Comparison of ENCODE assay signal across 2 cellular contexts in the genomic region with DNA sequence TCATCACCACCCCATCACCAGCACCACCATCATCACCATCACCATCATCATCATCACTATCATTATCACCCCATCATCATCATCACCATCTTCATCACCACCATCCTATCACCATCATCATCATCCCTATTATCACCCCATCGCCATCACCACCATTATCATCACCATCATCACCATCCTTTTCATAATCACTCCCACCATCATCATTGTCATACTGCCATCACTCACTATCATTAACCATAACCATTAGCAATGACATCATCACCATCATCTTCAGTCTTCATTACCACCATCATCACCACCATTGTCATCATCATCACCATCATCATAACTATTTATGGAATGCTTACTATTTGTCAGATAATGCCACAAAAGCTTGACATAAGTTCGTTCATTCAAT.
TF ChIP-seq lines count a peak whose summit lies in the region.

No MANE protein-coding gene starts in this region.

TF ChIP-seq in IMR-90, 13 proteins besides CTCF, POLR2A, EP300 and RAD21:
- no peak for TF ChIP-seq MAZ (IDR thresholded peaks at IDR 0.05; ENCODE audit: borderline replicate concordance, low read depth, low read length)
- no peak for TF ChIP-seq MXI1 (IDR thresholded peaks at IDR 0.05; ENCODE audit: borderline replicate concordance, low read depth, low read length)
- TF ChIP-seq, protein P1, sequence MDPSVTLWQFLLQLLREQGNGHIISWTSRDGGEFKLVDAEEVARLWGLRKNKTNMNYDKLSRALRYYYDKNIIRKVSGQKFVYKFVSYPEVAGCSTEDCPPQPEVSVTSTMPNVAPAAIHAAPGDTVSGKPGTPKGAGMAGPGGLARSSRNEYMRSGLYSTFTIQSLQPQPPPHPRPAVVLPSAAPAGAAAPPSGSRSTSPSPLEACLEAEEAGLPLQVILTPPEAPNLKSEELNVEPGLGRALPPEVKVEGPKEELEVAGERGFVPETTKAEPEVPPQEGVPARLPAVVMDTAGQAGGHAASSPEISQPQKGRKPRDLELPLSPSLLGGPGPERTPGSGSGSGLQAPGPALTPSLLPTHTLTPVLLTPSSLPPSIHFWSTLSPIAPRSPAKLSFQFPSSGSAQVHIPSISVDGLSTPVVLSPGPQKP (IDR thresholded peaks at IDR 0.05; ENCODE audit: borderline replicate concordance, low read depth, low read length) = no peak
- TF ChIP-seq CEBPB (IDR thresholded peaks at IDR 0.05; ENCODE audit: low read depth, low read length) = no peak
- TF ChIP-seq BHLHE40 (IDR thresholded peaks at IDR 0.05; ENCODE audit: low read depth, low read length) = no peak
- TF ChIP-seq MAFK (IDR thresholded peaks at IDR 0.05; ENCODE audit: low read depth, low read length) = no peak
- no peak for TF ChIP-seq NFE2L2 (IDR thresholded peaks at IDR 0.05; ENCODE audit: low read depth, low read length)
- no peak for TF ChIP-seq FOS (IDR thresholded peaks at IDR 0.05; ENCODE audit: low read depth, low read length)
- no peak for TF ChIP-seq SMC3 (IDR thresholded peaks at IDR 0.05; ENCODE audit: low read depth, low read length)
- TF ChIP-seq RFX5 (IDR thresholded peaks at IDR 0.05; ENCODE audit: low read depth, low read length) = no peak
- no peak for TF ChIP-seq RCOR1 (IDR thresholded peaks at IDR 0.05; ENCODE audit: insufficient replicate concordance, low read length)
- TF ChIP-seq, protein P2, sequence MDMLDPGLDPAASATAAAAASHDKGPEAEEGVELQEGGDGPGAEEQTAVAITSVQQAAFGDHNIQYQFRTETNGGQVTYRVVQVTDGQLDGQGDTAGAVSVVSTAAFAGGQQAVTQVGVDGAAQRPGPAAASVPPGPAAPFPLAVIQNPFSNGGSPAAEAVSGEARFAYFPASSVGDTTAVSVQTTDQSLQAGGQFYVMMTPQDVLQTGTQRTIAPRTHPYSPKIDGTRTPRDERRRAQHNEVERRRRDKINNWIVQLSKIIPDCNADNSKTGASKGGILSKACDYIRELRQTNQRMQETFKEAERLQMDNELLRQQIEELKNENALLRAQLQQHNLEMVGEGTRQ (IDR thresholded peaks at IDR 0.05; ENCODE audit: low read depth, low read length) = no peak
- no peak for TF ChIP-seq CHD1 (IDR thresholded peaks at IDR 0.05; ENCODE audit: low read depth, low read length)

TF ChIP-seq in K562, 482 proteins besides CTCF, POLR2A, EP300 and RAD21:
- TF ChIP-seq KDM1A (IDR thresholded peaks at IDR 0.05) (0 out of 4 replicates have a peak, but pooled peaks of 1 of the 2 experiments have one; percentile 27), SP1 (CRISPR knock-in tag; IDR thresholded peaks at IDR 0.05) (no peak)
- TF ChIP-seq, protein P3, sequence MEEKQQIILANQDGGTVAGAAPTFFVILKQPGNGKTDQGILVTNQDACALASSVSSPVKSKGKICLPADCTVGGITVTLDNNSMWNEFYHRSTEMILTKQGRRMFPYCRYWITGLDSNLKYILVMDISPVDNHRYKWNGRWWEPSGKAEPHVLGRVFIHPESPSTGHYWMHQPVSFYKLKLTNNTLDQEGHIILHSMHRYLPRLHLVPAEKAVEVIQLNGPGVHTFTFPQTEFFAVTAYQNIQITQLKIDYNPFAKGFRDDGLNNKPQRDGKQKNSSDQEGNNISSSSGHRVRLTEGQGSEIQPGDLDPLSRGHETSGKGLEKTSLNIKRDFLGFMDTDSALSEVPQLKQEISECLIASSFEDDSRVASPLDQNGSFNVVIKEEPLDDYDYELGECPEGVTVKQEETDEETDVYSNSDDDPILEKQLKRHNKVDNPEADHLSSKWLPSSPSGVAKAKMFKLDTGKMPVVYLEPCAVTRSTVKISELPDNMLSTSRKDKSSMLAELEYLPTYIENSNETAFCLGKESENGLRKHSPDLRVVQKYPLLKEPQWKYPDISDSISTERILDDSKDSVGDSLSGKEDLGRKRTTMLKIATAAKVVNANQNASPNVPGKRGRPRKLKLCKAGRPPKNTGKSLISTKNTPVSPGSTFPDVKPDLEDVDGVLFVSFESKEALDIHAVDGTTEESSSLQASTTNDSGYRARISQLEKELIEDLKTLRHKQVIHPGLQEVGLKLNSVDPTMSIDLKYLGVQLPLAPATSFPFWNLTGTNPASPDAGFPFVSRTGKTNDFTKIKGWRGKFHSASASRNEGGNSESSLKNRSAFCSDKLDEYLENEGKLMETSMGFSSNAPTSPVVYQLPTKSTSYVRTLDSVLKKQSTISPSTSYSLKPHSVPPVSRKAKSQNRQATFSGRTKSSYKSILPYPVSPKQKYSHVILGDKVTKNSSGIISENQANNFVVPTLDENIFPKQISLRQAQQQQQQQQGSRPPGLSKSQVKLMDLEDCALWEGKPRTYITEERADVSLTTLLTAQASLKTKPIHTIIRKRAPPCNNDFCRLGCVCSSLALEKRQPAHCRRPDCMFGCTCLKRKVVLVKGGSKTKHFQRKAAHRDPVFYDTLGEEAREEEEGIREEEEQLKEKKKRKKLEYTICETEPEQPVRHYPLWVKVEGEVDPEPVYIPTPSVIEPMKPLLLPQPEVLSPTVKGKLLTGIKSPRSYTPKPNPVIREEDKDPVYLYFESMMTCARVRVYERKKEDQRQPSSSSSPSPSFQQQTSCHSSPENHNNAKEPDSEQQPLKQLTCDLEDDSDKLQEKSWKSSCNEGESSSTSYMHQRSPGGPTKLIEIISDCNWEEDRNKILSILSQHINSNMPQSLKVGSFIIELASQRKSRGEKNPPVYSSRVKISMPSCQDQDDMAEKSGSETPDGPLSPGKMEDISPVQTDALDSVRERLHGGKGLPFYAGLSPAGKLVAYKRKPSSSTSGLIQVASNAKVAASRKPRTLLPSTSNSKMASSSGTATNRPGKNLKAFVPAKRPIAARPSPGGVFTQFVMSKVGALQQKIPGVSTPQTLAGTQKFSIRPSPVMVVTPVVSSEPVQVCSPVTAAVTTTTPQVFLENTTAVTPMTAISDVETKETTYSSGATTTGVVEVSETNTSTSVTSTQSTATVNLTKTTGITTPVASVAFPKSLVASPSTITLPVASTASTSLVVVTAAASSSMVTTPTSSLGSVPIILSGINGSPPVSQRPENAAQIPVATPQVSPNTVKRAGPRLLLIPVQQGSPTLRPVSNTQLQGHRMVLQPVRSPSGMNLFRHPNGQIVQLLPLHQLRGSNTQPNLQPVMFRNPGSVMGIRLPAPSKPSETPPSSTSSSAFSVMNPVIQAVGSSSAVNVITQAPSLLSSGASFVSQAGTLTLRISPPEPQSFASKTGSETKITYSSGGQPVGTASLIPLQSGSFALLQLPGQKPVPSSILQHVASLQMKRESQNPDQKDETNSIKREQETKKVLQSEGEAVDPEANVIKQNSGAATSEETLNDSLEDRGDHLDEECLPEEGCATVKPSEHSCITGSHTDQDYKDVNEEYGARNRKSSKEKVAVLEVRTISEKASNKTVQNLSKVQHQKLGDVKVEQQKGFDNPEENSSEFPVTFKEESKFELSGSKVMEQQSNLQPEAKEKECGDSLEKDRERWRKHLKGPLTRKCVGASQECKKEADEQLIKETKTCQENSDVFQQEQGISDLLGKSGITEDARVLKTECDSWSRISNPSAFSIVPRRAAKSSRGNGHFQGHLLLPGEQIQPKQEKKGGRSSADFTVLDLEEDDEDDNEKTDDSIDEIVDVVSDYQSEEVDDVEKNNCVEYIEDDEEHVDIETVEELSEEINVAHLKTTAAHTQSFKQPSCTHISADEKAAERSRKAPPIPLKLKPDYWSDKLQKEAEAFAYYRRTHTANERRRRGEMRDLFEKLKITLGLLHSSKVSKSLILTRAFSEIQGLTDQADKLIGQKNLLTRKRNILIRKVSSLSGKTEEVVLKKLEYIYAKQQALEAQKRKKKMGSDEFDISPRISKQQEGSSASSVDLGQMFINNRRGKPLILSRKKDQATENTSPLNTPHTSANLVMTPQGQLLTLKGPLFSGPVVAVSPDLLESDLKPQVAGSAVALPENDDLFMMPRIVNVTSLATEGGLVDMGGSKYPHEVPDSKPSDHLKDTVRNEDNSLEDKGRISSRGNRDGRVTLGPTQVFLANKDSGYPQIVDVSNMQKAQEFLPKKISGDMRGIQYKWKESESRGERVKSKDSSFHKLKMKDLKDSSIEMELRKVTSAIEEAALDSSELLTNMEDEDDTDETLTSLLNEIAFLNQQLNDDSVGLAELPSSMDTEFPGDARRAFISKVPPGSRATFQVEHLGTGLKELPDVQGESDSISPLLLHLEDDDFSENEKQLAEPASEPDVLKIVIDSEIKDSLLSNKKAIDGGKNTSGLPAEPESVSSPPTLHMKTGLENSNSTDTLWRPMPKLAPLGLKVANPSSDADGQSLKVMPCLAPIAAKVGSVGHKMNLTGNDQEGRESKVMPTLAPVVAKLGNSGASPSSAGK (IDR thresholded peaks at IDR 0.05) = no peak
- TF ChIP-seq, protein P4, sequence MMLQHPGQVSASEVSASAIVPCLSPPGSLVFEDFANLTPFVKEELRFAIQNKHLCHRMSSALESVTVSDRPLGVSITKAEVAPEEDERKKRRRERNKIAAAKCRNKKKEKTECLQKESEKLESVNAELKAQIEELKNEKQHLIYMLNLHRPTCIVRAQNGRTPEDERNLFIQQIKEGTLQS (IDR thresholded peaks at IDR 0.05) = peak; percentile 56; the same call in 1 of the 2 replicates
- TF ChIP-seq, protein P4 (CRISPR knock-in tag; conservative IDR thresholded peaks at IDR 0.05) = no peak
